In the genomic region with DNA sequence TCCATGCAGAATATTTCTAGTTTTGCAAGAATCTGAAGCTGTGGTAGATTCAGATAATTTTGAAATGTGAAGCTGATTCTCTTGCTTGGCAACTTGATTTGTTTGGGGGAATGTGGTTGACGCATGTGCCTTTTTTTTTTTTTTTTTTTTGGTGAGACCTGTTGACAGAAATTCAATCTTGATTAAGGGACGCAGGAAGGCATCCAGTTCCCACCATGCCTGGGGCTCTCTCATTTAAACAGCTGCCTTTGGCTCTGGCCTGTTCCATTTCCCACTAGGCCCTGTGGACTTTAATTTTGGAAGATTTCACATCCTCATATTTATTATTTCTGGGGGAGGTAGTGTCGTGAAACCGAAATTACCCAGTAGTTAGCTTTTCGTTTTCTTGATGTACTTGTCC, we compare ENCODE assay signal across 1 cellular context.
TF ChIP-seq lines count a peak whose summit lies in the region.

No MANE protein-coding gene starts in this region.

TF ChIP-seq in SK-N-SH, 30 proteins besides CTCF, POLR2A, EP300 and RAD21:
- TF ChIP-seq, protein P1, sequence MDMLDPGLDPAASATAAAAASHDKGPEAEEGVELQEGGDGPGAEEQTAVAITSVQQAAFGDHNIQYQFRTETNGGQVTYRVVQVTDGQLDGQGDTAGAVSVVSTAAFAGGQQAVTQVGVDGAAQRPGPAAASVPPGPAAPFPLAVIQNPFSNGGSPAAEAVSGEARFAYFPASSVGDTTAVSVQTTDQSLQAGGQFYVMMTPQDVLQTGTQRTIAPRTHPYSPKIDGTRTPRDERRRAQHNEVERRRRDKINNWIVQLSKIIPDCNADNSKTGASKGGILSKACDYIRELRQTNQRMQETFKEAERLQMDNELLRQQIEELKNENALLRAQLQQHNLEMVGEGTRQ (IDR thresholded peaks at IDR 0.05; ENCODE audit: borderline replicate concordance, low read depth, low read length) = no peak
- no peak for TF ChIP-seq RFX5 (IDR thresholded peaks at IDR 0.05; ENCODE audit: low read length)
- no peak for TF ChIP-seq SIN3A (IDR thresholded peaks at IDR 0.05; ENCODE audit: borderline replicate concordance, low read depth, low read length)
- TF ChIP-seq RXRA (IDR thresholded peaks at IDR 0.05; ENCODE audit: borderline replicate concordance, low read depth) = no peak
- no peak for TF ChIP-seq MXI1 (IDR thresholded peaks at IDR 0.05; ENCODE audit: low read depth, low read length)
- no peak for TF ChIP-seq MAX (IDR thresholded peaks at IDR 0.05; ENCODE audit: low read depth)
- no peak for TF ChIP-seq YY1 (IDR thresholded peaks at IDR 0.05; ENCODE audit: low read depth)
- no peak for TF ChIP-seq JUND (IDR thresholded peaks at IDR 0.05)
- TF ChIP-seq TCF12 (IDR thresholded peaks at IDR 0.05) = no peak
- no peak for TF ChIP-seq POLR2AphosphoS5 (IDR thresholded peaks at IDR 0.05; ENCODE audit: low read depth, low read length)
- TF ChIP-seq SMC3 (IDR thresholded peaks at IDR 0.05; ENCODE audit: low read depth, low read length) = no peak
- TF ChIP-seq ZBTB33 (IDR thresholded peaks at IDR 0.05; ENCODE audit: borderline replicate concordance, low read depth) = no peak
- no peak for TF ChIP-seq CHD2 (IDR thresholded peaks at IDR 0.05; ENCODE audit: low read length, partially characterized antibody)
- TF ChIP-seq EZH2phosphoT487 (IDR thresholded peaks at IDR 0.05; ENCODE audit: borderline replicate concordance, low read depth) = no peak
- no peak for TF ChIP-seq ELF1 (IDR thresholded peaks at IDR 0.05)
- no peak for TF ChIP-seq FOXJ3 (CRISPR knock-in tag; IDR thresholded peaks at IDR 0.05)
- TF ChIP-seq GATA2 (CRISPR knock-in tag; IDR thresholded peaks at IDR 0.05) = no peak
- TF ChIP-seq NRF1 (IDR thresholded peaks at IDR 0.05; ENCODE audit: low read depth, low read length) = no peak
